Comparison of ENCODE assay signal across 1 cellular context in genomic region chr2:122094557-122094956, GRCh38.
TF ChIP-seq lines count a peak whose summit lies in the region.

No MANE protein-coding gene starts in this region.

TF ChIP-seq in GM12878, 131 proteins besides CTCF, POLR2A, EP300 and RAD21 (continued from another document):
- TF ChIP-seq CEBPB (IDR thresholded peaks at IDR 0.05; ENCODE audit: borderline replicate concordance in 1 of 2, low read depth in 2 of 2, low read length in 2 of 2), result no peak
- TF ChIP-seq PKNOX1 (IDR thresholded peaks at IDR 0.05), result no peak
- no peak for TF ChIP-seq ZBTB33 (IDR thresholded peaks at IDR 0.05)
- no peak for TF ChIP-seq ZNF24 (IDR thresholded peaks at IDR 0.05)
- no peak for TF ChIP-seq SPI1 (IDR thresholded peaks at IDR 0.05; ENCODE audit: borderline replicate concordance, insufficient read depth, low read depth, low read length)
- TF ChIP-seq NFXL1 (IDR thresholded peaks at IDR 0.05; ENCODE audit: borderline replicate concordance), result no peak
